In genomic region chr1:204079608-204079999, GRCh38 we compare ENCODE assay signal across 10 cellular contexts. TPM values are rescaled to one million over a fixed set of nuclear protein-coding genes. Genes with fewer than 3 reads are reported as not detected.
DNase-seq lines count a peak whose midpoint lies in the region; ATAC-seq and TF ChIP-seq lines count a peak whose summit lies in the region.
"Had no signal": no experiment of that assay in that cellular context is flagged by ENCODE, and none has a peak within 500 bp of the region (broad histone marks: within the 10 kb centered on the region; RNA-seq: fewer than 3 reads in every experiment).

No MANE protein-coding gene starts in this region.

- peak overlapping the region in 8 of 10 donors; percentile 36 to 74 (median 50) for H3K27ac ChIP-seq in heart right ventricle
- no peak overlapping the region for H3K27ac ChIP-seq in CD8-positive, alpha-beta memory T cell (ENCODE audit: low read depth, low read length)

- no peaks in the 10 kb centered on the region for H3K9me3 Mint-ChIP-seq in mesothelial cell of epicardium
- no peaks in the 10 kb centered on the region for H3K9me3 Mint-ChIP-seq in CD8-positive, alpha-beta memory T cell
- H3K9me3 Mint-ChIP-seq: activated B cell treated with CpG ODN at 0.5 μM for 24 hours had no signal

- no peaks in the 10 kb centered on the region for H3K9me3 ChIP-seq in heart right ventricle
- H3K9me3 ChIP-seq in CD8-positive, alpha-beta memory T cell (ENCODE audit: low read length): no peaks in the 10 kb centered on the region

- DNase-seq in heart right ventricle: no peak
- DNase-seq in Right ventricle myocardium superior: no peak
- DNase-seq in ecto neural progenitor cell (ENCODE audit: low spot score): peak; percentile 49
- no peak for DNase-seq in mesothelial cell of epicardium (ENCODE audit: low spot score in 2 of 2, unreplicated experiment in 2 of 2)
- no peak for DNase-seq in OCI-M1 (lab: John Stamatoyannopoulos, UW)
- DNase-seq in CD8-positive, alpha-beta memory T cell: no peak
- DNase-seq in GM13976 (ENCODE audit: low spot score): no peak
- DNase-seq: activated B cell treated with CpG ODN at 0.5 μM for 24 hours had no signal

- ATAC-seq in heart right ventricle (peak in 1 of 8 donors; percentile 2), Right ventricle myocardium superior (ENCODE audit: poor library complexity) (no peak), GM19324 (IDR thresholded peaks at IDR 0.05; ENCODE audit: low FRiP score, unreplicated experiment) (no peak)

- no peaks in the 10 kb centered on the region for H3K27me3 Mint-ChIP-seq in mesothelial cell of epicardium (ENCODE audit: low read depth)
- H3K27me3 Mint-ChIP-seq in CD8-positive, alpha-beta memory T cell: peaks cover 13 to 37% of the 10 kb centered on the region in 2 donors

- H3K4me1 ChIP-seq in heart right ventricle: peaks cover 15 to 98% (median 67%) of the 10 kb centered on the region in 9 donors
- H3K4me1 ChIP-seq in CD8-positive, alpha-beta memory T cell (ENCODE audit: insufficient read depth, low read length): peaks cover 10% of the 10 kb centered on the region

- 77 to 82% methylated on average over 3 of the region's 3 CpGs for WGBS in heart right ventricle, 2 donors

- peaks cover 0 to 20% (median 0%) of the 10 kb centered on the region in 7 donors for H3K27me3 ChIP-seq in heart right ventricle
- H3K27me3 ChIP-seq in CD8-positive, alpha-beta memory T cell (ENCODE audit: insufficient read depth, low read length, poor library complexity, severe bottlenecking): peaks cover 14% of the 10 kb centered on the region

- POLR2A ChIA-PET in CD8-positive, alpha-beta memory T cell (lab: Charles Lee): no interaction called here

- no peak overlapping the region for H3K4me3 Mint-ChIP-seq in mesothelial cell of epicardium
- H3K4me3 Mint-ChIP-seq in CD8-positive, alpha-beta memory T cell: no peak overlapping the region
- H3K4me3 Mint-ChIP-seq: activated B cell treated with CpG ODN at 0.5 μM for 24 hours had no signal

- H3K27ac Mint-ChIP-seq in mesothelial cell of epicardium: peak overlapping the region; percentile 96
- peak overlapping the region in 3 of 8 donors; percentile 55 to 90 (median 73) for H3K27ac Mint-ChIP-seq in CD8-positive, alpha-beta memory T cell
- H3K27ac Mint-ChIP-seq: activated B cell treated with CpG ODN at 0.5 μM for 24 hours had no signal

- CTCF ChIA-PET in CD8-positive, alpha-beta memory T cell (lab: Charles Lee): no interaction called here

- H3K4me3 ChIP-seq in heart right ventricle: peak overlapping the region in 2 of 10 donors; percentile 12 to 13
- H3K4me3 ChIP-seq in CD8-positive, alpha-beta memory T cell (ENCODE audit: low read length): no peak overlapping the region
- H3K4me3 ChIP-seq: smooth muscle cell had no signal

- TF ChIP-seq CTCF in heart right ventricle (IDR thresholded peaks at IDR 0.05) (no peak), mesothelial cell of epicardium (IDR thresholded peaks at IDR 0.05; ENCODE audit: unreplicated experiment) (no peak), GM13976 (IDR thresholded peaks at IDR 0.05; ENCODE audit: borderline replicate concordance, control extremely low read depth, extremely low read depth, insufficient read depth, missing control alignments) (no peak)

- H3K36me3 Mint-ChIP-seq in mesothelial cell of epicardium: no peaks in the 10 kb centered on the region
- no peaks in the 10 kb centered on the region for H3K36me3 Mint-ChIP-seq in CD8-positive, alpha-beta memory T cell

- in situ Hi-C loops in GM13976 (cut with MboI; ENCODE audit: low sequenced_read_pairs, unreplicated experiment): no loop called here

- peaks cover 0 to 5% (median 0%) of the 10 kb centered on the region in 9 donors for H3K36me3 ChIP-seq in heart right ventricle
- no peaks in the 10 kb centered on the region for H3K36me3 ChIP-seq in CD8-positive, alpha-beta memory T cell (ENCODE audit: insufficient read depth, low read length)

- H3K4me1 Mint-ChIP-seq in mesothelial cell of epicardium: peaks cover 85% of the 10 kb centered on the region
- H3K4me1 Mint-ChIP-seq in CD8-positive, alpha-beta memory T cell: peaks cover 32 to 38% (median 38%) of the 10 kb centered on the region in 3 donors

- intact Hi-C loops in heart right ventricle (cut with DNase I): loop anchor here in 6 of 10 donors (5.0 to 10.0 kb wide), 4 partner anchors 37 to 212 kb away; no protein-coding TSS in a partner anchor
- intact Hi-C loops in Right ventricle myocardium superior (cut with DNase I): loop anchor here (5.0 kb wide), 1 partner anchor 48 kb away; no protein-coding TSS in a partner anchor

RNA-seq across cellular contexts. Expression of gene SOX13, which starts 6.7 kb away (rescaled TPM):
- total RNA-seq in heart right ventricle (10 to 100 TPM in 8 of 10 donors, 1 to 10 TPM in 2; 7.3 to 18.6 (median 12.1) TPM), Right ventricle myocardium superior (12.4 TPM), mesothelial cell of epicardium (58.0 to 61.7 TPM (median 61.7 TPM) in 3 replicates)
- 10 to 100 TPM in 1 of 2 donors, 1 to 10 TPM in 1; 8.6 to 14.7 TPM for polyA plus RNA-seq in heart right ventricle
- 1 to 10 TPM; 3.1 TPM for total RNA-seq in CD8-positive, alpha-beta memory T cell
- polyA plus RNA-seq in CD8-positive, alpha-beta memory T cell: 5.5 TPM
- total RNA-seq: activated B cell treated with CpG ODN at 0.5 μM for 24 hours had no signal
